In the genomic region with DNA sequence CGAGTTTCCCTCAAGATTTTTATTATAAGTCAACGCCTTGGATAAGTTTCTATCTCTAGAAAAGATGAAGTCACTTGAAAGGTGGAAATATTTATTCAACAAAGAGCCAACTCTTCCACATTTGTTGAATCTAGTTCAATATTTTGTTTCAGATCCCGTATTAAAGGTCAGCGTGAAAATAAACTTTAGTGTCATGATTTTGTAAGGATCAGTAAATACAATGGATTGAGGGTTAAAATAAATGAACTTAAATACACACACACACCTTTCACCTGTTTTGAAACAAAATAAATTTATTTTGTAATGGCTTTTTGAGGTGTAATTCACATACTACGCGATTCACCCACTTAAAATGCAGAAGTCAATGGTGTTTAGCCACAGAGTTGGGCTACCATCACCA, we compare ENCODE assay signal across 30 cellular contexts. TPM values are rescaled to one million over a fixed set of nuclear protein-coding genes. Genes with fewer than 3 reads are reported as not detected.
"Had no signal": no experiment of that assay in that cellular context is flagged by ENCODE, and none has a peak within 500 bp of the region (broad histone marks: within the 10 kb centered on the region; RNA-seq: fewer than 3 reads in every experiment).

No MANE protein-coding gene starts in this region.

- H3K27me3 ChIP-seq: neural progenitor cell, ovary, suprapubic skin, testis, tibial nerve, upper lobe of left lung, vagina had no signal

- DNase-seq: naive thymus-derived CD4-positive, alpha-beta T cell; natural killer cell; occipital lobe; ovary; psoas muscle; right cardiac atrium; spleen; stimulated activated CD4-positive, alpha-beta T cell treated with anti-CD3 and anti-CD28 coated beads, Interleukin-12 subunit alpha, Interleukin-12 subunit beta, amount 100 ng/mL, for 4 hours; stimulated activated CD4-positive, alpha-beta T cell treated with anti-CD3 and anti-CD28 coated beads, Interleukin-1b, Interleukin-23, amount 100 ng/mL, for 48 hours; stimulated activated CD4-positive, alpha-beta T cell treated with anti-CD3 and anti-CD28 coated beads, Interleukin-4, amount 100 ng/mL, for 1 hour; stimulated activated CD4-positive, alpha-beta T cell treated with anti-CD3 and anti-CD28 coated beads, Interleukin-4, amount 100 ng/mL, for 4 hours; stimulated activated CD8-positive, alpha-beta memory T cell treated with anti-CD3 and anti-CD28 coated beads, Interleukin-4, amount 100 ng/mL, for 48 hours; stimulated activated naive CD4-positive, alpha-beta T cell; stimulated activated naive CD8-positive, alpha-beta T cell treated with anti-CD3 and anti-CD28 coated beads, Interleukin-15, amount 100 ng/mL, for 72 hours; stimulated activated naive CD8-positive, alpha-beta T cell treated with anti-CD3 and anti-CD28 coated beads, Interleukin-15, Interleukin-2, amounts not matched to agents 100 U/mL and 50 U/mL, for 24 hours; substantia nigra; testis; trophoblast cell; upper lobe of left lung had no signal

- H3K27ac ChIP-seq: neural progenitor cell, ovary, parathyroid adenoma, psoas muscle, skin epidermis, spleen, suprapubic skin, testis, tibial nerve, upper lobe of left lung, vagina had no signal

- H3K79me2 ChIP-seq: parathyroid adenoma had no signal

- H3K4me1 ChIP-seq: neural progenitor cell, parathyroid adenoma, psoas muscle, spleen, suprapubic skin, testis, tibial nerve, upper lobe of left lung, vagina had no signal

- H2AFZ ChIP-seq: neural progenitor cell, parathyroid adenoma had no signal

- H3K9ac ChIP-seq: neural progenitor cell, parathyroid adenoma had no signal

- ATAC-seq: naive thymus-derived CD4-positive, alpha-beta T cell; natural killer cell; psoas muscle; right cardiac atrium; sciatic nerve; stimulated activated memory B cell treated with anti-CD40 and anti-IgM and Interleukin-4, amounts not matched to agents 10 μg/mL and 1 μg/mL and 100 μg/mL, for 72 hours; stimulated activated naive CD8-positive, alpha-beta T cell treated with anti-CD3 and anti-CD28 coated beads, Interleukin-15, amount 100 ng/mL, for 72 hours; stimulated activated naive CD8-positive, alpha-beta T cell treated with anti-CD3 and anti-CD28 coated beads, Interleukin-15, Interleukin-2, amounts not matched to agents 100 U/mL and 50 U/mL, for 24 hours had no signal

- H3K36me3 ChIP-seq: neural progenitor cell, ovary, spleen, suprapubic skin, tibial nerve, upper lobe of left lung, vagina had no signal

- H3K9me3 ChIP-seq: ovary, psoas muscle, spleen, suprapubic skin, testis, tibial nerve, upper lobe of left lung, vagina had no signal

- H3K4me3 ChIP-seq: neural progenitor cell, ovary, psoas muscle, skin epidermis, smooth muscle cell, spleen, suprapubic skin, testis, tibial nerve, upper lobe of left lung, vagina had no signal

- H3K4me2 ChIP-seq: neural progenitor cell, smooth muscle cell had no signal

RNA-seq across cellular contexts. Expression of gene NPPC, which starts 16.0 kb away (rescaled TPM):
- total RNA-seq: natural killer cell, occipital lobe, osteoblast, progenitor cell of endocrine pancreas, smooth muscle cell, suprapubic skin, testis, tibial nerve, upper lobe of left lung had no signal
- polyA plus RNA-seq: naive thymus-derived CD4-positive, alpha-beta T cell had no signal
